ENCODE assay signal across 8 cellular contexts in genomic region chr20:31569163-31570020, GRCh38.
A peak's percentile ranks its signal among the peaks of the same experiment; 100 is the strongest.
DNase-seq lines count a peak whose midpoint lies in the region; ATAC-seq and TF ChIP-seq lines count a peak whose summit lies in the region.

No MANE protein-coding gene starts in this region.

- no peak overlapping the region for H3K4me3 Mint-ChIP-seq in memory B cell

- H3K27me3 Mint-ChIP-seq in memory B cell = no peaks in the 10 kb centered on the region

- peaks cover 4% of the 10 kb centered on the region for H3K36me3 Mint-ChIP-seq in memory B cell

- peaks cover 29% of the 10 kb centered on the region for H3K4me1 Mint-ChIP-seq in memory B cell

- H3K9me3 Mint-ChIP-seq in memory B cell = no peaks in the 10 kb centered on the region

- H3K27ac Mint-ChIP-seq in memory B cell = no peak overlapping the region

- DNase-seq in GM12865 (ENCODE audit: low read depth) (peak; percentile 62), NCI-H1105 treated with DMSO at 0.1 percent for 48 hours (lab: John Stamatoyannopoulos, UW) (peak; percentile 73), cerebellar cortex (ENCODE audit: low spot score) (peak; percentile 64), memory B cell (ENCODE audit: low spot score in 2 of 2) (peak; percentile 62 to 75), NOMO-1 treated with DMSO at 0.1 percent for 48 hours (lab: John Stamatoyannopoulos, UW; ENCODE audit: unreplicated experiment) (no peak)
- peak; percentile 55 to 60 for DNase-seq in activated CD4-positive, alpha-beta T cell treated with anti-CD3 and anti-CD28 coated beads for 4 hours
- peak; percentile 32 to 60 for DNase-seq in stimulated activated CD8-positive, alpha-beta memory T cell treated with anti-CD3 and anti-CD28 coated beads, Interleukin-2, amount 100 ng/mL, for 48 hours (ENCODE audit: low read depth in 2 of 2)

- H3K4me3 ChIP-seq in GM12865 (ENCODE audit: low read depth, low read length) = no peak overlapping the region

- TF ChIP-seq CTCF in GM12865 (IDR thresholded peaks at IDR 0.05; ENCODE audit: insufficient read depth, low read depth, low read length, missing control alignments) = peak; percentile 83

- ATAC-seq in memory B cell (ENCODE audit: low read depth) (peak; percentile 25), GM21390 (IDR thresholded peaks at IDR 0.05; ENCODE audit: unreplicated experiment) (no peak)
